Comparison of ENCODE assay signal across 23 cellular contexts in the genomic region with DNA sequence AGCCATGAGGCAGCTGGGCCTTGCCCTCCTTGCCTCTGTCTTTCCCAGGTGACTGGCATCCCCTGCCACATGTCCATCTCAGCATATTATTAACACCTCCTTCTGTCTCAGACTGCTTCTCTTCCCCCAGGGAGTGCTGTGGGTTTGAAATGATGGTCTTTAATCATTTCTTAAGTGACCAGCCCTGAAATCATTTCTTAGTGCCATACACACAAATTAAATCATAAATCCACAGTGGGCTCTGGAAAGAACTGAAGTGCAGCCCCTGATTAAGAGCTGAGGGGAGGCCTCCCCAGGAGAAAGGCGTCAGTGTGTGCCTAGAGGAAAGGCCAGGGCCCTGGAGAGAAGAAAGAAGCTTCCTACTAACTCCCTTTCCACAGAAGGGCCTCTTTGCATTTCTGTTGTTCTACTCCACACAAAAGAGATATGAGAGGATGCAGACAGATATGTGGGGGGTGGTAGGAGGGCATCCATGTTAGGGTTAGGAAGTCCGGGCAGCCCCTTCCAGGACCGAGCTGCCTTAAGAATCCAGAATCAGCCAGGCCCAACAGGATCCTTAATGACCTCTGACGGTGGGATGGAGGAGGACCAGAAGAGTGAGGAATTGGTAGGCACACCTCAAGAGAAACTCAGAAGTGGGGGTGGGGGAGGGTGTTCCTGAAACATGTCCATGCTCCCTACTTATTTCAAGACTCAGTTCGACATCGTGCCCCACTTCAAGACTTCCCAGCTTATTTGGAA.
"Had no signal": no experiment of that assay in that cellular context is flagged by ENCODE, and none has a peak within 500 bp of the region (broad histone marks: within the 10 kb centered on the region; RNA-seq: fewer than 3 reads in every experiment).

No MANE protein-coding gene starts in this region.

- ATAC-seq: HepG2, Panc1, PC-3, SK-N-SH treated with all-trans-retinoic acid at 6 μM for 48 hours had no signal

- H3K27me3 ChIP-seq: SJCRH30 had no signal

- H3K9me3 ChIP-seq: MG63, SJCRH30 had no signal

- H3K27ac ChIP-seq: RWPE1, SJCRH30 had no signal

- DNase-seq: IMR-90, Karpas-422, KG1, MG63, NCI-H1092, NCI-H1105 treated with DMSO at 0.1 percent for 48 hours, NCI-H1417 treated with DMSO at 0.1 percent for 48 hours, NCI-H146, NCI-H1694 treated with DMSO at 0.1 percent for 48 hours, NCI-H1930, NCI-H2081, NCI-H2107, NCI-H2171 treated with DMSO at 0.1 percent for 48 hours, NCI-H524, NCI-H526 treated with DMSO at 0.1 percent for 48 hours, NCI-H774, PC-3, SHP77 treated with DMSO at 0.1 percent for 48 hours, SJCRH30 had no signal

- H3K4me3 ChIP-seq: MG63, SJCRH30 had no signal

- H3K36me3 ChIP-seq: MG63, SJCRH30 had no signal

- H3K4me1 ChIP-seq: SJCRH30 had no signal
